ENCODE assay signal across 1 cellular context in genomic region chr1:160101037-160101716, GRCh38.
A peak's percentile ranks its signal among the peaks of the same experiment; 100 is the strongest.
TF ChIP-seq lines count a peak whose summit lies in the region.

No MANE protein-coding gene starts in this region.

TF ChIP-seq in GM12878, 131 proteins besides CTCF, POLR2A, EP300 and RAD21 (continues in another document):
- no peak for TF ChIP-seq JUND (IDR thresholded peaks at IDR 0.05; ENCODE audit: low read depth, low read length)
- TF ChIP-seq SIX5 (IDR thresholded peaks at IDR 0.05; ENCODE audit: low read depth, low read length, severe bottlenecking): no peak
- TF ChIP-seq IKZF2 (IDR thresholded peaks at IDR 0.05): no peak; a peak in 1 of 4 replicates
- TF ChIP-seq, protein P1, sequence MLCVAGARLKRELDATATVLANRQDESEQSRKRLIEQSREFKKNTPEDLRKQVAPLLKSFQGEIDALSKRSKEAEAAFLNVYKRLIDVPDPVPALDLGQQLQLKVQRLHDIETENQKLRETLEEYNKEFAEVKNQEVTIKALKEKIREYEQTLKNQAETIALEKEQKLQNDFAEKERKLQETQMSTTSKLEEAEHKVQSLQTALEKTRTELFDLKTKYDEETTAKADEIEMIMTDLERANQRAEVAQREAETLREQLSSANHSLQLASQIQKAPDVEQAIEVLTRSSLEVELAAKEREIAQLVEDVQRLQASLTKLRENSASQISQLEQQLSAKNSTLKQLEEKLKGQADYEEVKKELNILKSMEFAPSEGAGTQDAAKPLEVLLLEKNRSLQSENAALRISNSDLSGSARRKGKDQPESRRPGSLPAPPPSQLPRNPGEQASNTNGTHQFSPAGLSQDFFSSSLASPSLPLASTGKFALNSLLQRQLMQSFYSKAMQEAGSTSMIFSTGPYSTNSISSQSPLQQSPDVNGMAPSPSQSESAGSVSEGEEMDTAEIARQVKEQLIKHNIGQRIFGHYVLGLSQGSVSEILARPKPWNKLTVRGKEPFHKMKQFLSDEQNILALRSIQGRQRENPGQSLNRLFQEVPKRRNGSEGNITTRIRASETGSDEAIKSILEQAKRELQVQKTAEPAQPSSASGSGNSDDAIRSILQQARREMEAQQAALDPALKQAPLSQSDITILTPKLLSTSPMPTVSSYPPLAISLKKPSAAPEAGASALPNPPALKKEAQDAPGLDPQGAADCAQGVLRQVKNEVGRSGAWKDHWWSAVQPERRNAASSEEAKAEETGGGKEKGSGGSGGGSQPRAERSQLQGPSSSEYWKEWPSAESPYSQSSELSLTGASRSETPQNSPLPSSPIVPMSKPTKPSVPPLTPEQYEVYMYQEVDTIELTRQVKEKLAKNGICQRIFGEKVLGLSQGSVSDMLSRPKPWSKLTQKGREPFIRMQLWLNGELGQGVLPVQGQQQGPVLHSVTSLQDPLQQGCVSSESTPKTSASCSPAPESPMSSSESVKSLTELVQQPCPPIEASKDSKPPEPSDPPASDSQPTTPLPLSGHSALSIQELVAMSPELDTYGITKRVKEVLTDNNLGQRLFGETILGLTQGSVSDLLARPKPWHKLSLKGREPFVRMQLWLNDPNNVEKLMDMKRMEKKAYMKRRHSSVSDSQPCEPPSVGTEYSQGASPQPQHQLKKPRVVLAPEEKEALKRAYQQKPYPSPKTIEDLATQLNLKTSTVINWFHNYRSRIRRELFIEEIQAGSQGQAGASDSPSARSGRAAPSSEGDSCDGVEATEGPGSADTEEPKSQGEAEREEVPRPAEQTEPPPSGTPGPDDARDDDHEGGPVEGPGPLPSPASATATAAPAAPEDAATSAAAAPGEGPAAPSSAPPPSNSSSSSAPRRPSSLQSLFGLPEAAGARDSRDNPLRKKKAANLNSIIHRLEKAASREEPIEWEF (IDR thresholded peaks at IDR 0.05; ENCODE audit: insufficient replicate concordance, low read depth, low read length): no peak
- TF ChIP-seq MEF2A (IDR thresholded peaks at IDR 0.05; ENCODE audit: insufficient read depth, low read depth, low read length): no peak
- no peak for TF ChIP-seq BCLAF1 (IDR thresholded peaks at IDR 0.05)
- TF ChIP-seq BCL11A (IDR thresholded peaks at IDR 0.05; ENCODE audit: low read depth, low read length): no peak
- TF ChIP-seq SMC3 (IDR thresholded peaks at IDR 0.05; ENCODE audit: borderline replicate concordance, low read length): peak; percentile 89
- peak; percentile 73 for TF ChIP-seq MEF2B (IDR thresholded peaks at IDR 0.05; ENCODE audit: partially characterized antibody, poor library complexity, severe bottlenecking)
- no peak for TF ChIP-seq SREBF2 (IDR thresholded peaks at IDR 0.05; ENCODE audit: low read length)
- peak; percentile 44; the same call in 1 of the 2 replicates for TF ChIP-seq RUNX3 (IDR thresholded peaks at IDR 0.05; ENCODE audit: low read length)
- TF ChIP-seq ESRRA (IDR thresholded peaks at IDR 0.05; ENCODE audit: low read length): no peak
- TF ChIP-seq TAF1 (IDR thresholded peaks at IDR 0.05; ENCODE audit: borderline replicate concordance, low read depth, low read length): no peak
- TF ChIP-seq TCF3 (IDR thresholded peaks at IDR 0.05; ENCODE audit: borderline replicate concordance, insufficient read depth, low read depth, low read length): no peak
- no peak for TF ChIP-seq PAX8 (IDR thresholded peaks at IDR 0.05)
- no peak for TF ChIP-seq SUZ12 (IDR thresholded peaks at IDR 0.05; ENCODE audit: unreplicated experiment)
- TF ChIP-seq SREBF1 (IDR thresholded peaks at IDR 0.05; ENCODE audit: low read length): no peak
- TF ChIP-seq POU2F2 (IDR thresholded peaks at IDR 0.05; ENCODE audit: borderline replicate concordance, low read depth, low read length): no peak
- no peak for TF ChIP-seq SMARCA5 (IDR thresholded peaks at IDR 0.05)
- TF ChIP-seq, protein P2, sequence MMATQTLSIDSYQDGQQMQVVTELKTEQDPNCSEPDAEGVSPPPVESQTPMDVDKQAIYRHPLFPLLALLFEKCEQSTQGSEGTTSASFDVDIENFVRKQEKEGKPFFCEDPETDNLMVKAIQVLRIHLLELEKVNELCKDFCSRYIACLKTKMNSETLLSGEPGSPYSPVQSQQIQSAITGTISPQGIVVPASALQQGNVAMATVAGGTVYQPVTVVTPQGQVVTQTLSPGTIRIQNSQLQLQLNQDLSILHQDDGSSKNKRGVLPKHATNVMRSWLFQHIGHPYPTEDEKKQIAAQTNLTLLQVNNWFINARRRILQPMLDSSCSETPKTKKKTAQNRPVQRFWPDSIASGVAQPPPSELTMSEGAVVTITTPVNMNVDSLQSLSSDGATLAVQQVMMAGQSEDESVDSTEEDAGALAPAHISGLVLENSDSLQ (IDR thresholded peaks at IDR 0.05): no peak
- TF ChIP-seq CHD4 (IDR thresholded peaks at IDR 0.05): no peak
- TF ChIP-seq BHLHE40 (IDR thresholded peaks at IDR 0.05; ENCODE audit: borderline replicate concordance in 1 of 2, low read depth in 2 of 2, low read length in 1 of 2): peak; percentile 79 to 81
- no peak for TF ChIP-seq NR2F1 (conservative IDR thresholded peaks at IDR 0.05)
- TF ChIP-seq RCOR1 (conservative IDR thresholded peaks at IDR 0.05; ENCODE audit: low read depth, low read length): no peak
- TF ChIP-seq, protein P3, sequence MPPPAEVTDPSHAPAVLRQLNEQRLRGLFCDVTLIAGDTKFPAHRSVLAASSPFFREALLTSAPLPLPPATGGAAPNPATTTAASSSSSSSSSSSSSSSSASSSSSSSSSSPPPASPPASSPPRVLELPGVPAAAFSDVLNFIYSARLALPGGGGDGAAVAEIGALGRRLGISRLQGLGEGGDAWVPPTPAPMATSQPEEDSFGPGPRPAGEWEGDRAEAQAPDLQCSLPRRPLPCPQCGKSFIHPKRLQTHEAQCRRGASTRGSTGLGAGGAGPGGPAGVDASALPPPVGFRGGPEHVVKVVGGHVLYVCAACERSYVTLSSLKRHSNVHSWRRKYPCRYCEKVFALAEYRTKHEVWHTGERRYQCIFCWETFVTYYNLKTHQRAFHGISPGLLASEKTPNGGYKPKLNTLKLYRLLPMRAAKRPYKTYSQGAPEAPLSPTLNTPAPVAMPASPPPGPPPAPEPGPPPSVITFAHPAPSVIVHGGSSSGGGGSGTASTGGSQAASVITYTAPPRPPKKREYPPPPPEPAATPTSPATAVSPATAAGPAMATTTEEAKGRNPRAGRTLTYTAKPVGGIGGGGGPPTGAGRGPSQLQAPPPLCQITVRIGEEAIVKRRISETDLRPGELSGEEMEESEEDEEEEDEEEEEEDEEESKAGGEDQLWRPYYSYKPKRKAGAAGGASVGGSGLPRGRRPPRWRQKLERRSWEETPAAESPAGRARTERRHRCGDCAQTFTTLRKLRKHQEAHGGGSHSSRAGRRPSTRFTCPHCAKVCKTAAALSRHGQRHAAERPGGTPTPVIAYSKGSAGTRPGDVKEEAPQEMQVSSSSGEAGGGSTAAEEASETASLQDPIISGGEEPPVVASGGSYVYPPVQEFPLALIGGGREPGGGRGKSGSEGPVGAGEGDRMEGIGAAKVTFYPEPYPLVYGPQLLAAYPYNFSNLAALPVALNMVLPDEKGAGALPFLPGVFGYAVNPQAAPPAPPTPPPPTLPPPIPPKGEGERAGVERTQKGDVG (CRISPR knock-in tag; IDR thresholded peaks at IDR 0.05): no peak
- TF ChIP-seq MXI1 (IDR thresholded peaks at IDR 0.05; ENCODE audit: low read depth, low read length): peak; percentile 87
- TF ChIP-seq, protein P4, sequence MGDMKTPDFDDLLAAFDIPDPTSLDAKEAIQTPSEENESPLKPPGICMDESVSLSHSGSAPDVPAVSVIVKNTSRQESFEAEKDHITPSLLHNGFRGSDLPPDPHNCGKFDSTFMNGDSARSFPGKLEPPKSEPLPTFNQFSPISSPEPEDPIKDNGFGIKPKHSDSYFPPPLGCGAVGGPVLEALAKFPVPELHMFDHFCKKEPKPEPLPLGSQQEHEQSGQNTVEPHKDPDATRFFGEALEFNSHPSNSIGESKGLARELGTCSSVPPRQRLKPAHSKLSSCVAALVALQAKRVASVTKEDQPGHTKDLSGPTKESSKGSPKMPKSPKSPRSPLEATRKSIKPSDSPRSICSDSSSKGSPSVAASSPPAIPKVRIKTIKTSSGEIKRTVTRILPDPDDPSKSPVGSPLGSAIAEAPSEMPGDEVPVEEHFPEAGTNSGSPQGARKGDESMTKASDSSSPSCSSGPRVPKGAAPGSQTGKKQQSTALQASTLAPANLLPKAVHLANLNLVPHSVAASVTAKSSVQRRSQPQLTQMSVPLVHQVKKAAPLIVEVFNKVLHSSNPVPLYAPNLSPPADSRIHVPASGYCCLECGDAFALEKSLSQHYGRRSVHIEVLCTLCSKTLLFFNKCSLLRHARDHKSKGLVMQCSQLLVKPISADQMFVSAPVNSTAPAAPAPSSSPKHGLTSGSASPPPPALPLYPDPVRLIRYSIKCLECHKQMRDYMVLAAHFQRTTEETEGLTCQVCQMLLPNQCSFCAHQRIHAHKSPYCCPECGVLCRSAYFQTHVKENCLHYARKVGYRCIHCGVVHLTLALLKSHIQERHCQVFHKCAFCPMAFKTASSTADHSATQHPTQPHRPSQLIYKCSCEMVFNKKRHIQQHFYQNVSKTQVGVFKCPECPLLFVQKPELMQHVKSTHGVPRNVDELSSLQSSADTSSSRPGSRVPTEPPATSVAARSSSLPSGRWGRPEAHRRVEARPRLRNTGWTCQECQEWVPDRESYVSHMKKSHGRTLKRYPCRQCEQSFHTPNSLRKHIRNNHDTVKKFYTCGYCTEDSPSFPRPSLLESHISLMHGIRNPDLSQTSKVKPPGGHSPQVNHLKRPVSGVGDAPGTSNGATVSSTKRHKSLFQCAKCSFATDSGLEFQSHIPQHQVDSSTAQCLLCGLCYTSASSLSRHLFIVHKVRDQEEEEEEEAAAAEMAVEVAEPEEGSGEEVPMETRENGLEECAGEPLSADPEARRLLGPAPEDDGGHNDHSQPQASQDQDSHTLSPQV (IDR thresholded peaks at IDR 0.05): peak; percentile 63; the same call in 1 of the 2 replicates
- no peak for TF ChIP-seq CEBPB (IDR thresholded peaks at IDR 0.05; ENCODE audit: borderline replicate concordance in 1 of 2, low read depth in 2 of 2, low read length in 2 of 2)
- no peak for TF ChIP-seq CHD1 (IDR thresholded peaks at IDR 0.05; ENCODE audit: low read depth, low read length)
- TF ChIP-seq SMAD5 (IDR thresholded peaks at IDR 0.05; ENCODE audit: low read depth): no peak
- TF ChIP-seq LARP7 (IDR thresholded peaks at IDR 0.05): no peak
- TF ChIP-seq, protein P5, sequence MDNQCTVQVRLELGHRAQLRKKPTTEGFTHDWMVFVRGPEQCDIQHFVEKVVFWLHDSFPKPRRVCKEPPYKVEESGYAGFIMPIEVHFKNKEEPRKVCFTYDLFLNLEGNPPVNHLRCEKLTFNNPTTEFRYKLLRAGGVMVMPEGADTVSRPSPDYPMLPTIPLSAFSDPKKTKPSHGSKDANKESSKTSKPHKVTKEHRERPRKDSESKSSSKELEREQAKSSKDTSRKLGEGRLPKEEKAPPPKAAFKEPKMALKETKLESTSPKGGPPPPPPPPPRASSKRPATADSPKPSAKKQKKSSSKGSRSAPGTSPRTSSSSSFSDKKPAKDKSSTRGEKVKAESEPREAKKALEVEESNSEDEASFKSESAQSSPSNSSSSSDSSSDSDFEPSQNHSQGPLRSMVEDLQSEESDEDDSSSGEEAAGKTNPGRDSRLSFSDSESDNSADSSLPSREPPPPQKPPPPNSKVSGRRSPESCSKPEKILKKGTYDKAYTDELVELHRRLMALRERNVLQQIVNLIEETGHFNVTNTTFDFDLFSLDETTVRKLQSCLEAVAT (IDR thresholded peaks at IDR 0.05): no peak
- TF ChIP-seq ZNF24 (IDR thresholded peaks at IDR 0.05): no peak
- peak; percentile 58; the same call in 1 of the 2 replicates for TF ChIP-seq YY1 (IDR thresholded peaks at IDR 0.05; ENCODE audit: low read depth, low read length)
- TF ChIP-seq ZBTB33 (IDR thresholded peaks at IDR 0.05): no peak
- no peak for TF ChIP-seq PBX3 (IDR thresholded peaks at IDR 0.05; ENCODE audit: insufficient replicate concordance, low read depth, low read length)
- no peak for TF ChIP-seq STAT3 (IDR thresholded peaks at IDR 0.05; ENCODE audit: low read depth, low read length)
